In the genomic region with DNA sequence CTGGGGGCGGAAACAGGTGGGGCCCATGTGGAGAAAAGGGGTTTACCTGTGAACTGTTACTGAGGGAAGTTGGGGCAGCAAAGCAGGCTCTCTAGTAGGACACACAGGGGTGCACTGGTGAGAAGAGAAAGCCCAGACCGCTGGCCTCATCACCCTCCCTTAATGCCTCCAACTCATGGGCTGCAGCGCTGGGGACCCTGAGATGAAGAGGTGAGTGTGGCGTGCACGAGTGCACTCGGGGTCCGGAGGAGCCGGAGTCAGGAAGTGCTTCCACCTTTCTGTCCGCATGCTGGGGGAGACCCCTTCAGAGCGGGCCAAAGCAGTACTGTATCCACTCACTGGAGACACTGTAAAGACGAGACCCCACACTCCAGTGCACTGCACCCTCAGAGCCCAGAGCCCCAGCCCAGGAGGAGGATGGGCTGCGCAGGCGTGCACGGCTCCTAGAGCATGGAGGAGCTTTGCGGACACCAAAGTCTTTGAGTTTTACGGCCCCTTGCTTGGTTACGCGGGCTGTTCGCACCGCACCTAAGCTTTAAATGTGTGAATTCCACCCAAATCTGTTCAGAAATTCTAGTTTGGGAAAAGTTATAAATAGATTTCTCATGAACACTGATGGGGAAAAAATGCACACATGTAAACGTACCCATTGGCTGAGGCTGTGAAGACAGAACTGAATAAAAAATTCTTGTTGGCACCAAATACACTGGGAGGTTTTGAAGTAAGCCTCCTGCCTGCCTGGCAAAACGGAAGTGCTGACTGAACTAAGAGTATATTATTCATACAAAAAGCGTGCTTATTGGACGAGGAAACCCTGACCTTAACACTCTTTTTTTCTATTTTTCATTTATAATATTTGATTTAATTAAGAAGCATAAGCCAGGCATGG, we compare ENCODE assay signal across 2 cellular contexts.
TF ChIP-seq lines count a peak whose summit lies in the region.

No MANE protein-coding gene starts in this region.

TF ChIP-seq in GM23338, 12 proteins besides CTCF, POLR2A, EP300 and RAD21 (continues in another document):
- TF ChIP-seq, protein P1, sequence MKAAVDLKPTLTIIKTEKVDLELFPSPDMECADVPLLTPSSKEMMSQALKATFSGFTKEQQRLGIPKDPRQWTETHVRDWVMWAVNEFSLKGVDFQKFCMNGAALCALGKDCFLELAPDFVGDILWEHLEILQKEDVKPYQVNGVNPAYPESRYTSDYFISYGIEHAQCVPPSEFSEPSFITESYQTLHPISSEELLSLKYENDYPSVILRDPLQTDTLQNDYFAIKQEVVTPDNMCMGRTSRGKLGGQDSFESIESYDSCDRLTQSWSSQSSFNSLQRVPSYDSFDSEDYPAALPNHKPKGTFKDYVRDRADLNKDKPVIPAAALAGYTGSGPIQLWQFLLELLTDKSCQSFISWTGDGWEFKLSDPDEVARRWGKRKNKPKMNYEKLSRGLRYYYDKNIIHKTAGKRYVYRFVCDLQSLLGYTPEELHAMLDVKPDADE (IDR thresholded peaks at IDR 0.05), result no peak
- TF ChIP-seq, protein P2, sequence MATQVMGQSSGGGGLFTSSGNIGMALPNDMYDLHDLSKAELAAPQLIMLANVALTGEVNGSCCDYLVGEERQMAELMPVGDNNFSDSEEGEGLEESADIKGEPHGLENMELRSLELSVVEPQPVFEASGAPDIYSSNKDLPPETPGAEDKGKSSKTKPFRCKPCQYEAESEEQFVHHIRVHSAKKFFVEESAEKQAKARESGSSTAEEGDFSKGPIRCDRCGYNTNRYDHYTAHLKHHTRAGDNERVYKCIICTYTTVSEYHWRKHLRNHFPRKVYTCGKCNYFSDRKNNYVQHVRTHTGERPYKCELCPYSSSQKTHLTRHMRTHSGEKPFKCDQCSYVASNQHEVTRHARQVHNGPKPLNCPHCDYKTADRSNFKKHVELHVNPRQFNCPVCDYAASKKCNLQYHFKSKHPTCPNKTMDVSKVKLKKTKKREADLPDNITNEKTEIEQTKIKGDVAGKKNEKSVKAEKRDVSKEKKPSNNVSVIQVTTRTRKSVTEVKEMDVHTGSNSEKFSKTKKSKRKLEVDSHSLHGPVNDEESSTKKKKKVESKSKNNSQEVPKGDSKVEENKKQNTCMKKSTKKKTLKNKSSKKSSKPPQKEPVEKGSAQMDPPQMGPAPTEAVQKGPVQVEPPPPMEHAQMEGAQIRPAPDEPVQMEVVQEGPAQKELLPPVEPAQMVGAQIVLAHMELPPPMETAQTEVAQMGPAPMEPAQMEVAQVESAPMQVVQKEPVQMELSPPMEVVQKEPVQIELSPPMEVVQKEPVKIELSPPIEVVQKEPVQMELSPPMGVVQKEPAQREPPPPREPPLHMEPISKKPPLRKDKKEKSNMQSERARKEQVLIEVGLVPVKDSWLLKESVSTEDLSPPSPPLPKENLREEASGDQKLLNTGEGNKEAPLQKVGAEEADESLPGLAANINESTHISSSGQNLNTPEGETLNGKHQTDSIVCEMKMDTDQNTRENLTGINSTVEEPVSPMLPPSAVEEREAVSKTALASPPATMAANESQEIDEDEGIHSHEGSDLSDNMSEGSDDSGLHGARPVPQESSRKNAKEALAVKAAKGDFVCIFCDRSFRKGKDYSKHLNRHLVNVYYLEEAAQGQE (IDR thresholded peaks at IDR 0.05; ENCODE audit: unreplicated experiment), result no peak
- TF ChIP-seq NANOG (IDR thresholded peaks at IDR 0.05; ENCODE audit: borderline replicate concordance), result no peak
- TF ChIP-seq CREB1 (CRISPR knock-in tag; IDR thresholded peaks at IDR 0.05; ENCODE audit: low read depth), result no peak
- TF ChIP-seq, protein P3, sequence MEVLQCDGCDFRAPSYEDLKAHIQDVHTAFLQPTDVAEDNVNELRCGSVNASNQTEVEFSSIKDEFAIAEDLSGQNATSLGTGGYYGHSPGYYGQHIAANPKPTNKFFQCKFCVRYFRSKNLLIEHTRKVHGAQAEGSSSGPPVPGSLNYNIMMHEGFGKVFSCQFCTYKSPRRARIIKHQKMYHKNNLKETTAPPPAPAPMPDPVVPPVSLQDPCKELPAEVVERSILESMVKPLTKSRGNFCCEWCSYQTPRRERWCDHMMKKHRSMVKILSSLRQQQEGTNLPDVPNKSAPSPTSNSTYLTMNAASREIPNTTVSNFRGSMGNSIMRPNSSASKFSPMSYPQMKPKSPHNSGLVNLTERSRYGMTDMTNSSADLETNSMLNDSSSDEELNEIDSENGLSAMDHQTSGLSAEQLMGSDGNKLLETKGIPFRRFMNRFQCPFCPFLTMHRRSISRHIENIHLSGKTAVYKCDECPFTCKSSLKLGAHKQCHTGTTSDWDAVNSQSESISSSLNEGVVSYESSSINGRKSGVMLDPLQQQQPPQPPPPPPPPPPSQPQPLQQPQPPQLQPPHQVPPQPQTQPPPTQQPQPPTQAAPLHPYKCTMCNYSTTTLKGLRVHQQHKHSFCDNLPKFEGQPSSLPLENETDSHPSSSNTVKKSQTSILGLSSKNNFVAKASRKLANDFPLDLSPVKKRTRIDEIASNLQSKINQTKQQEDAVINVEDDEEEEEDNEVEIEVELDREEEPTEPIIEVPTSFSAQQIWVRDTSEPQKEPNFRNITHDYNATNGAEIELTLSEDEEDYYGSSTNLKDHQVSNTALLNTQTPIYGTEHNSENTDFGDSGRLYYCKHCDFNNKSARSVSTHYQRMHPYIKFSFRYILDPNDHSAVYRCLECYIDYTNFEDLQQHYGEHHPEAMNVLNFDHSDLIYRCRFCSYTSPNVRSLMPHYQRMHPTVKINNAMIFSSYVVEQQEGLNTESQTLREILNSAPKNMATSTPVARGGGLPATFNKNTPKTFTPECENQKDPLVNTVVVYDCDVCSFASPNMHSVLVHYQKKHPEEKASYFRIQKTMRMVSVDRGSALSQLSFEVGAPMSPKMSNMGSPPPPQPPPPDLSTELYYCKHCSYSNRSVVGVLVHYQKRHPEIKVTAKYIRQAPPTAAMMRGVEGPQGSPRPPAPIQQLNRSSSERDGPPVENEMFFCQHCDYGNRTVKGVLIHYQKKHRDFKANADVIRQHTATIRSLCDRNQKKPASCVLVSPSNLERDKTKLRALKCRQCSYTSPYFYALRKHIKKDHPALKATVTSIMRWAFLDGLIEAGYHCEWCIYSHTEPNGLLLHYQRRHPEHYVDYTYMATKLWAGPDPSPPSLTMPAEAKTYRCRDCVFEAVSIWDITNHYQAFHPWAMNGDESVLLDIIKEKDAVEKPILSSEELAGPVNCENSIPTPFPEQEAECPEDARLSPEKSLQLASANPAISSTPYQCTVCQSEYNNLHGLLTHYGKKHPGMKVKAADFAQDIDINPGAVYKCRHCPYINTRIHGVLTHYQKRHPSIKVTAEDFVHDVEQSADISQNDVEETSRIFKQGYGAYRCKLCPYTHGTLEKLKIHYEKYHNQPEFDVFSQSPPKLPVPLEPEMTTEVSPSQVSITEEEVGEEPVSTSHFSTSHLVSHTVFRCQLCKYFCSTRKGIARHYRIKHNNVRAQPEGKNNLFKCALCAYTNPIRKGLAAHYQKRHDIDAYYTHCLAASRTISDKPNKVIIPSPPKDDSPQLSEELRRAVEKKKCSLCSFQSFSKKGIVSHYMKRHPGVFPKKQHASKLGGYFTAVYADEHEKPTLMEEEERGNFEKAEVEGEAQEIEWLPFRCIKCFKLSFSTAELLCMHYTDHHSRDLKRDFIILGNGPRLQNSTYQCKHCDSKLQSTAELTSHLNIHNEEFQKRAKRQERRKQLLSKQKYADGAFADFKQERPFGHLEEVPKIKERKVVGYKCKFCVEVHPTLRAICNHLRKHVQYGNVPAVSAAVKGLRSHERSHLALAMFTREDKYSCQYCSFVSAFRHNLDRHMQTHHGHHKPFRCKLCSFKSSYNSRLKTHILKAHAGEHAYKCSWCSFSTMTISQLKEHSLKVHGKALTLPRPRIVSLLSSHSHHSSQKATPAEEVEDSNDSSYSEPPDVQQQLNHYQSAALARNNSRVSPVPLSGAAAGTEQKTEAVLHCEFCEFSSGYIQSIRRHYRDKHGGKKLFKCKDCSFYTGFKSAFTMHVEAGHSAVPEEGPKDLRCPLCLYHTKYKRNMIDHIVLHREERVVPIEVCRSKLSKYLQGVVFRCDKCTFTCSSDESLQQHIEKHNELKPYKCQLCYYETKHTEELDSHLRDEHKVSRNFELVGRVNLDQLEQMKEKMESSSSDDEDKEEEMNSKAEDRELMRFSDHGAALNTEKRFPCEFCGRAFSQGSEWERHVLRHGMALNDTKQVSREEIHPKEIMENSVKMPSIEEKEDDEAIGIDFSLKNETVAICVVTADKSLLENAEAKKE (CRISPR knock-in tag; IDR thresholded peaks at IDR 0.05), result no peak
- TF ChIP-seq JUNB (IDR thresholded peaks at IDR 0.05; ENCODE audit: unreplicated experiment), result no peak
- no peak for TF ChIP-seq STAT1 (IDR thresholded peaks at IDR 0.05; ENCODE audit: unreplicated experiment)

TF ChIP-seq in SK-N-SH treated with all-trans-retinoic acid at 6 μM for 48 hours, 23 proteins besides CTCF, POLR2A, EP300 and RAD21 (continued from another document):
- TF ChIP-seq, protein P4, sequence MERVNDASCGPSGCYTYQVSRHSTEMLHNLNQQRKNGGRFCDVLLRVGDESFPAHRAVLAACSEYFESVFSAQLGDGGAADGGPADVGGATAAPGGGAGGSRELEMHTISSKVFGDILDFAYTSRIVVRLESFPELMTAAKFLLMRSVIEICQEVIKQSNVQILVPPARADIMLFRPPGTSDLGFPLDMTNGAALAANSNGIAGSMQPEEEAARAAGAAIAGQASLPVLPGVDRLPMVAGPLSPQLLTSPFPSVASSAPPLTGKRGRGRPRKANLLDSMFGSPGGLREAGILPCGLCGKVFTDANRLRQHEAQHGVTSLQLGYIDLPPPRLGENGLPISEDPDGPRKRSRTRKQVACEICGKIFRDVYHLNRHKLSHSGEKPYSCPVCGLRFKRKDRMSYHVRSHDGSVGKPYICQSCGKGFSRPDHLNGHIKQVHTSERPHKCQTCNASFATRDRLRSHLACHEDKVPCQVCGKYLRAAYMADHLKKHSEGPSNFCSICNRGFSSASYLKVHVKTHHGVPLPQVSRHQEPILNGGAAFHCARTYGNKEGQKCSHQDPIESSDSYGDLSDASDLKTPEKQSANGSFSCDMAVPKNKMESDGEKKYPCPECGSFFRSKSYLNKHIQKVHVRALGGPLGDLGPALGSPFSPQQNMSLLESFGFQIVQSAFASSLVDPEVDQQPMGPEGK (CRISPR knock-in tag; IDR thresholded peaks at IDR 0.05; ENCODE audit: borderline replicate concordance), result no peak
- TF ChIP-seq OSR1 (CRISPR knock-in tag; IDR thresholded peaks at IDR 0.05) (no peak), ZNF70 (CRISPR knock-in tag; IDR thresholded peaks at IDR 0.05) (no peak), ZNF8 (CRISPR knock-in tag; IDR thresholded peaks at IDR 0.05) (no peak), ARNTL (CRISPR knock-in tag; IDR thresholded peaks at IDR 0.05; ENCODE audit: borderline replicate concordance, low read depth) (no peak), GLIS3 (CRISPR knock-in tag; IDR thresholded peaks at IDR 0.05) (no peak), ZFP30 (CRISPR knock-in tag; IDR thresholded peaks at IDR 0.05) (no peak), RARB (CRISPR knock-in tag; IDR thresholded peaks at IDR 0.05) (no peak), ZNF565 (CRISPR knock-in tag; conservative IDR thresholded peaks at IDR 0.05; ENCODE audit: low read depth) (no peak)
- TF ChIP-seq, protein P5, sequence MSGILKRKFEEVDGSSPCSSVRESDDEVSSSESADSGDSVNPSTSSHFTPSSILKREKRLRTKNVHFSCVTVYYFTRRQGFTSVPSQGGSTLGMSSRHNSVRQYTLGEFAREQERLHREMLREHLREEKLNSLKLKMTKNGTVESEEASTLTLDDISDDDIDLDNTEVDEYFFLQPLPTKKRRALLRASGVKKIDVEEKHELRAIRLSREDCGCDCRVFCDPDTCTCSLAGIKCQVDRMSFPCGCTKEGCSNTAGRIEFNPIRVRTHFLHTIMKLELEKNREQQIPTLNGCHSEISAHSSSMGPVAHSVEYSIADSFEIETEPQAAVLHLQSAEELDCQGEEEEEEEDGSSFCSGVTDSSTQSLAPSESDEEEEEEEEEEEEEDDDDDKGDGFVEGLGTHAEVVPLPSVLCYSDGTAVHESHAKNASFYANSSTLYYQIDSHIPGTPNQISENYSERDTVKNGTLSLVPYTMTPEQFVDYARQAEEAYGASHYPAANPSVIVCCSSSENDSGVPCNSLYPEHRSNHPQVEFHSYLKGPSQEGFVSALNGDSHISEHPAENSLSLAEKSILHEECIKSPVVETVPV (CRISPR knock-in tag; IDR thresholded peaks at IDR 0.05), result no peak
